ENCODE assay signal across 8 cellular contexts in the genomic region with DNA sequence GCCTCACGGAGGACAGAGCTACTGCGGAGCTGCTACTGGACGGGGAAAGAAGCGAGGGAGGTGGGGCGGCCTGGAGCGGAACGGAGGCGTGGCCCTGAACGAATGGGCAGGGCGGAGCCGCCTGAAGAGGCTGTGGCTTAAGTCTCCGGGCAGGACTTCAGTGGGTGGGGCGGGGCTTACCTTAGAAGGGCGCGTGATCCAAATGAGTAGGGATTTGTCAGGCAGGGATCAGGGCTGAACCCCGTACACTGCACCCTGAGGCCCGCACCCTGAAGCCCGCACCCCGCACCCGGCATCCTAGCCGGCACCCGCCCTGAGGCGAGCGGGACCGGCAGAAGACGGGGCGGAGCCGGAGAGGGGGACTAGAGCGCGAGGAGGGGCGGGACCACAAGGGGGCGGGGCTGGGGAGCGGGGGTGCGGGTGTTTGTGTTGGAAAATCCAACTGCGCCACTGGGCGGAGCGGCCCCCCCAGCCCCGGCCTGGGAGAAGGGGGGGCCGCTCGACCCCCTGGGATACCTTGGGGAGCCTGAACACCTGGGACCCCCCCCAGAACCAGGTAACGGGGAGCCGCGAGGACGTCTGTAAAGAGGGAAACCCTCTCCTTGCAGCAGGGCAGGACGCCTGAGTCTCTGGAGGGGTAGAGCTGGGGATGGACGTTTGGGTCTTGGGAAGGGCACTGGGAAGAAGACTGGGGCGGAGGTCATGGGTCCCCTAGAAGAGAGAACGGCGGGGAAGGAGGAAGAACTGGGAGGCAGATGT. TPM values are rescaled to one million over a fixed set of nuclear protein-coding genes. Genes with fewer than 3 reads are reported as not detected.
DNase-seq lines count a peak whose midpoint lies in the region; ATAC-seq and TF ChIP-seq lines count a peak whose summit lies in the region.

A gene with protein sequence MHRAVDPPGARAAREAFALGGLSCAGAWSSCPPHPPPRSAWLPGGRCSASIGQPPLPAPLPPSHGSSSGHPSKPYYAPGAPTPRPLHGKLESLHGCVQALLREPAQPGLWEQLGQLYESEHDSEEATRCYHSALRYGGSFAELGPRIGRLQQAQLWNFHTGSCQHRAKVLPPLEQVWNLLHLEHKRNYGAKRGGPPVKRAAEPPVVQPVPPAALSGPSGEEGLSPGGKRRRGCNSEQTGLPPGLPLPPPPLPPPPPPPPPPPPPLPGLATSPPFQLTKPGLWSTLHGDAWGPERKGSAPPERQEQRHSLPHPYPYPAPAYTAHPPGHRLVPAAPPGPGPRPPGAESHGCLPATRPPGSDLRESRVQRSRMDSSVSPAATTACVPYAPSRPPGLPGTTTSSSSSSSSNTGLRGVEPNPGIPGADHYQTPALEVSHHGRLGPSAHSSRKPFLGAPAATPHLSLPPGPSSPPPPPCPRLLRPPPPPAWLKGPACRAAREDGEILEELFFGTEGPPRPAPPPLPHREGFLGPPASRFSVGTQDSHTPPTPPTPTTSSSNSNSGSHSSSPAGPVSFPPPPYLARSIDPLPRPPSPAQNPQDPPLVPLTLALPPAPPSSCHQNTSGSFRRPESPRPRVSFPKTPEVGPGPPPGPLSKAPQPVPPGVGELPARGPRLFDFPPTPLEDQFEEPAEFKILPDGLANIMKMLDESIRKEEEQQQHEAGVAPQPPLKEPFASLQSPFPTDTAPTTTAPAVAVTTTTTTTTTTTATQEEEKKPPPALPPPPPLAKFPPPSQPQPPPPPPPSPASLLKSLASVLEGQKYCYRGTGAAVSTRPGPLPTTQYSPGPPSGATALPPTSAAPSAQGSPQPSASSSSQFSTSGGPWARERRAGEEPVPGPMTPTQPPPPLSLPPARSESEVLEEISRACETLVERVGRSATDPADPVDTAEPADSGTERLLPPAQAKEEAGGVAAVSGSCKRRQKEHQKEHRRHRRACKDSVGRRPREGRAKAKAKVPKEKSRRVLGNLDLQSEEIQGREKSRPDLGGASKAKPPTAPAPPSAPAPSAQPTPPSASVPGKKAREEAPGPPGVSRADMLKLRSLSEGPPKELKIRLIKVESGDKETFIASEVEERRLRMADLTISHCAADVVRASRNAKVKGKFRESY (N-terminal part only) (plus strand): TSS at position 423 of the 759 bp plus-strand sequence. CDS start 11,338 bp downstream, outside the sequence.

- CTCF ChIA-PET in HCT116 (lab: Charles Lee), result interaction anchor here (0.6 to 1.9 kb wide), 9 partner anchors 8 to 155 kb away, joined by 3 to 25 read pairs (median 3); a partner anchor contains a TSS
- CTCF ChIA-PET in T-cell (lab: Charles Lee), result interaction anchor here (0.6 to 1.8 kb wide), 9 partner anchors 9 to 219 kb away, joined by 3 to 9 read pairs (median 4); a partner anchor contains a TSS

- peak within 1 kb of the TSS; percentile 98 to 100 (median 98) for H3K4me3 Mint-ChIP-seq in T-cell
- peak within 1 kb of the TSS; percentile 89 for H3K4me3 Mint-ChIP-seq in activated naive CD8-positive, alpha-beta T cell treated with anti-CD3 and anti-CD28 coated beads, Interleukin-2, amount 50 U/mL, for 24 hours
- peak within 1 kb of the TSS; percentile 81 for H3K4me3 Mint-ChIP-seq in osteocyte (ENCODE audit: unreplicated experiment)

- intact Hi-C loops in HCT116 (cut with micrococcal nuclease) (loop anchor here (2.0 kb wide), 2 partner anchors 23 to 53 kb away; a partner anchor contains a TSS), head of caudate nucleus (cut with DNase I) (no loop called here)

- peak within 1 kb of the TSS; percentile 97 for H3K9ac ChIP-seq in HCT116 (ENCODE audit: low read length)

- H3K27me3 ChIP-seq in HCT116 (ENCODE audit: insufficient read depth, low read length) (no peaks in the 10 kb centered on the region), thymus (ENCODE audit: control insufficient read depth, insufficient read depth) (no peaks in the 10 kb centered on the region)

- H2AFZ ChIP-seq in HCT116 (ENCODE audit: low read depth, low read length, poor library complexity, severe bottlenecking), result peak within 1 kb of the TSS; percentile 65

- ATAC-seq in HCT116 (peak; percentile 70), T-cell (replicated peaks in 1 of 4) (peak; percentile 53 to 69 (median 66))
- ATAC-seq in activated naive CD8-positive, alpha-beta T cell treated with anti-CD3 and anti-CD28 coated beads, Interleukin-2, amount 50 U/mL, for 24 hours, result peak; percentile 56

- peaks cover 20 to 52% of the 10 kb centered on the region in 2 experiments for H3K4me1 ChIP-seq in HCT116 (ENCODE audit: control insufficient read depth in 1 of 2, insufficient read depth in 2 of 2, low read length in 2 of 2)
- peaks cover 18% of the 10 kb centered on the region for H3K4me1 ChIP-seq in thymus (ENCODE audit: control insufficient read depth, insufficient read depth, low read length)

- no peak for TF ChIP-seq RAD21 in HCT116 (IDR thresholded peaks at IDR 0.05; ENCODE audit: low read depth)

- H3K27ac ChIP-seq in HCT116 (ENCODE audit: low read depth, low read length), result peak within 1 kb of the TSS; percentile 98
- H3K27ac ChIP-seq in thymus (ENCODE audit: low read depth), result peak within 1 kb of the TSS; percentile 96

- H3K27me3 Mint-ChIP-seq in T-cell, result peaks cover 3 to 4% of the 10 kb centered on the region in 2 donors
- H3K27me3 Mint-ChIP-seq in activated naive CD8-positive, alpha-beta T cell treated with anti-CD3 and anti-CD28 coated beads, Interleukin-2, amount 50 U/mL, for 24 hours, result peaks cover 2% of the 10 kb centered on the region
- H3K27me3 Mint-ChIP-seq in osteocyte (ENCODE audit: unreplicated experiment), result peaks cover 19% of the 10 kb centered on the region

- no peak for TF ChIP-seq POLR2A in HCT116 (IDR thresholded peaks at IDR 0.05; ENCODE audit: borderline replicate concordance, extremely low read depth, insufficient read depth, insufficient read length)

- no TSS peak for BruUV-seq in HCT116 (replicated peaks; lab: Mats Ljungman, UMichigan)

- POLR2A ChIA-PET in HCT116 (lab: Charles Lee), result interaction anchor here (1.0 to 3.1 kb wide), 5 partner anchors 9 to 23 kb away, joined by 3 to 20 read pairs (median 7); a partner anchor contains a TSS
- POLR2A ChIA-PET in T-cell (lab: Charles Lee), result interaction anchor here (0.5 to 1.6 kb wide), 10 partner anchors 9 to 153 kb away, joined by 3 to 11 read pairs (median 5); a partner anchor contains a TSS

- H3K36me3 ChIP-seq in HCT116 (ENCODE audit: control insufficient read depth in 1 of 2, insufficient read depth in 2 of 2, low read length in 2 of 2) (no peaks in the 10 kb centered on the region), thymus (ENCODE audit: control insufficient read depth, insufficient read depth) (no peaks in the 10 kb centered on the region)

- peak; percentile 92 for DNase-seq in EH (ENCODE audit: low read depth)
- peak; percentile 80 for DNase-seq in HCT116 (ENCODE audit: low read depth, low spot score)
- DNase-seq in NCI-H1092 (lab: John Stamatoyannopoulos, UW), result peak; percentile 58
- DNase-seq in T-cell, result peak; percentile 71 to 90 (median 83)
- DNase-seq in activated naive CD8-positive, alpha-beta T cell treated with anti-CD3 and anti-CD28 coated beads, Interleukin-2, amount 50 U/mL, for 24 hours, result peak; percentile 87
- peak; percentile 75 to 96 (median 88) for DNase-seq in head of caudate nucleus
- peak; percentile 94 for DNase-seq in osteocyte (ENCODE audit: extremely low spot score, unreplicated experiment)

- H3K9me2 ChIP-seq in HCT116 (ENCODE audit: insufficient read depth), result no peaks in the 10 kb centered on the region

- RAD21 ChIA-PET in HCT116 (lab: Charles Lee; ENCODE audit: low non-redundant PET in 1 of 2, low total read pairs in 2 of 2, uncharacterized antibody in 2 of 2, unreplicated experiment in 2 of 2), result interaction anchor here (1.0 kb wide), 2 partner anchors 11 to 90 kb away, joined by 3 to 5 read pairs; no protein-coding TSS in a partner anchor

- WGBS in thymus, result under 1% methylated on average over 49 of the region's 49 CpGs

- peak within 1 kb of the TSS; percentile 99 for H3K4me2 ChIP-seq in HCT116 (ENCODE audit: low read length)

- TF ChIP-seq CTCF in HCT116 (IDR thresholded peaks at IDR 0.05 in 2 of 3, conservative IDR thresholded peaks at IDR 0.05 in 1 of 3; ENCODE audit: borderline replicate concordance in 1 of 3, insufficient read depth in 1 of 3, low read depth in 2 of 3, low read length in 2 of 3) (no peak), osteocyte (IDR thresholded peaks at IDR 0.05) (no peak)

- peaks cover 33 to 38% (median 34%) of the 10 kb centered on the region in 3 donors for H3K4me1 Mint-ChIP-seq in T-cell
- peaks cover 37% of the 10 kb centered on the region for H3K4me1 Mint-ChIP-seq in activated naive CD8-positive, alpha-beta T cell treated with anti-CD3 and anti-CD28 coated beads, Interleukin-2, amount 50 U/mL, for 24 hours
- peaks cover 38% of the 10 kb centered on the region for H3K4me1 Mint-ChIP-seq in osteocyte (ENCODE audit: unreplicated experiment)

- H3K9me3 Mint-ChIP-seq in T-cell, result no peaks in the 10 kb centered on the region
- H3K9me3 Mint-ChIP-seq in activated naive CD8-positive, alpha-beta T cell treated with anti-CD3 and anti-CD28 coated beads, Interleukin-2, amount 50 U/mL, for 24 hours, result no peaks in the 10 kb centered on the region
- no peaks in the 10 kb centered on the region for H3K9me3 Mint-ChIP-seq in osteocyte (ENCODE audit: unreplicated experiment)

- peaks cover 8% of the 10 kb centered on the region; the same call in 1 of the 2 replicates for H3K79me2 ChIP-seq in HCT116 (ENCODE audit: insufficient read depth, low read length)

- H3K9me3 ChIP-seq in HCT116 (ENCODE audit: control insufficient read depth in 1 of 2, insufficient read depth in 1 of 2, low read depth in 1 of 2, low read length in 2 of 2) (no peaks in the 10 kb centered on the region), thymus (ENCODE audit: control insufficient read depth) (no peaks in the 10 kb centered on the region)

- H3K36me3 Mint-ChIP-seq in T-cell, result no peaks in the 10 kb centered on the region
- no peaks in the 10 kb centered on the region for H3K36me3 Mint-ChIP-seq in activated naive CD8-positive, alpha-beta T cell treated with anti-CD3 and anti-CD28 coated beads, Interleukin-2, amount 50 U/mL, for 24 hours (ENCODE audit: low read depth)
- no peaks in the 10 kb centered on the region for H3K36me3 Mint-ChIP-seq in osteocyte (ENCODE audit: unreplicated experiment)

- H4K20me1 ChIP-seq in HCT116 (ENCODE audit: insufficient read depth), result no peaks in the 10 kb centered on the region

- H3K27ac Mint-ChIP-seq in T-cell, result peak within 1 kb of the TSS; percentile 97
- peak within 1 kb of the TSS; percentile 90 for H3K27ac Mint-ChIP-seq in activated naive CD8-positive, alpha-beta T cell treated with anti-CD3 and anti-CD28 coated beads, Interleukin-2, amount 50 U/mL, for 24 hours
- H3K27ac Mint-ChIP-seq in osteocyte (ENCODE audit: unreplicated experiment), result peak within 1 kb of the TSS; percentile 99

- H3K4me3 ChIP-seq in HCT116 (replicated peaks in 1 of 2; ENCODE audit: low read depth in 1 of 2, low read length in 2 of 2) (peak within 1 kb of the TSS; percentile 74 to 82), thymus (ENCODE audit: low read length) (peak within 1 kb of the TSS; percentile 82)

TF ChIP-seq in HCT116, 20 proteins besides CTCF, POLR2A, EP300 and RAD21 (continues in another document):
- TF ChIP-seq CBX3 (IDR thresholded peaks at IDR 0.05; ENCODE audit: low read depth), result no peak
- no peak for TF ChIP-seq EGR1 (IDR thresholded peaks at IDR 0.05; ENCODE audit: low read depth)
- TF ChIP-seq SIN3A (IDR thresholded peaks at IDR 0.05; ENCODE audit: low read depth), result no peak

RNA-seq across cellular contexts. Expression of the gene that starts here (rescaled TPM):
- total RNA-seq in HCT116 (2021; ENCODE audit: unreplicated experiment) (42.1 TPM), T-cell (100 to 1,000 TPM in 3 of 5 donors, 10 to 100 TPM in 2; 87.3 to 180 (median 108) TPM), osteocyte (52.9 and 53.7 TPM in 2 replicates)
- 21.0 and 26.5 TPM in 2 replicates for polyA plus RNA-seq in HCT116 (2012)
- polyA plus RNA-seq in thymus, result 16.3 TPM

Comparison
In these comparisons a context has a peak if more than half of its experiments do, and no peak if none do; other contexts are left out.
1. Peak in every context shown above with its lines: DNase-seq, ATAC-seq, H3K4me3 ChIP-seq and H3K27ac ChIP-seq.